Comparison of ENCODE assay signal across 7 cellular contexts in genomic region chr12:51823875-51824565, GRCh38. TPM values are rescaled to one million over a fixed set of nuclear protein-coding genes. Genes with fewer than 3 reads are reported as not detected.
DNase-seq lines count a peak whose midpoint lies in the region; ATAC-seq and TF ChIP-seq lines count a peak whose summit lies in the region.

No MANE protein-coding gene starts in this region.

- H3K36me3 ChIP-seq in DOHH2 (ENCODE audit: control insufficient read depth, low read length) (no peaks in the 10 kb centered on the region), Karpas-422 (ENCODE audit: insufficient read depth, low read length) (no peaks in the 10 kb centered on the region), PC-3 (ENCODE audit: low read depth, low read length) (no peaks in the 10 kb centered on the region), mesendoderm (ENCODE audit: control insufficient read depth, insufficient read depth, low read length) (no peaks in the 10 kb centered on the region)

- no peak overlapping the region for H4K8ac ChIP-seq in mesendoderm (ENCODE audit: low read depth, low read length)

- H3K4ac ChIP-seq in mesendoderm (ENCODE audit: low read depth, low read length), result no peak overlapping the region

- H2BK15ac ChIP-seq in mesendoderm (replicated peaks; ENCODE audit: low read depth), result no peak overlapping the region

- H3K27ac ChIP-seq in DOHH2 (ENCODE audit: low read depth, low read length), result no peak overlapping the region
- no peak overlapping the region for H3K27ac ChIP-seq in Karpas-422 (ENCODE audit: low read length)
- no peak overlapping the region for H3K27ac ChIP-seq in PC-3 (ENCODE audit: low read length)
- no peak overlapping the region for H3K27ac ChIP-seq in mesendoderm (ENCODE audit: low read depth, low read length)

- ATAC-seq in PC-3 (peak; percentile 33), HG03135 (IDR thresholded peaks at IDR 0.05; ENCODE audit: unreplicated experiment) (no peak), GM18907 (IDR thresholded peaks at IDR 0.05; ENCODE audit: unreplicated experiment) (no peak)

- H3K9me2 ChIP-seq in DOHH2 (replicated peaks; ENCODE audit: control insufficient read depth, low read length) (no peaks in the 10 kb centered on the region), Karpas-422 (replicated peaks; ENCODE audit: insufficient read depth, low read length) (no peaks in the 10 kb centered on the region), PC-3 (replicated peaks; ENCODE audit: low read length) (no peaks in the 10 kb centered on the region)

- H3K79me2 ChIP-seq in DOHH2 (ENCODE audit: control insufficient read depth, low read length) (no peaks in the 10 kb centered on the region), Karpas-422 (ENCODE audit: low read length) (no peaks in the 10 kb centered on the region), PC-3 (ENCODE audit: low read length) (peaks cover 19% of the 10 kb centered on the region), mesendoderm (ENCODE audit: control insufficient read depth, insufficient read depth, low read length) (no peaks in the 10 kb centered on the region)

- TF ChIP-seq CTCF in DOHH2 (IDR thresholded peaks at IDR 0.05; ENCODE audit: low read depth, low read length, poor library complexity, severe bottlenecking) (peak; percentile 43), PC-3 (conservative IDR thresholded peaks at IDR 0.05; ENCODE audit: low read depth, low read length) (peak; percentile 80)

- H4K5ac ChIP-seq in mesendoderm (ENCODE audit: low read length), result no peak overlapping the region

- no peak overlapping the region for H2BK5ac ChIP-seq in mesendoderm (ENCODE audit: low read length)

- H3K4me3 ChIP-seq in DOHH2 (ENCODE audit: low read length) (no peak overlapping the region), Karpas-422 (ENCODE audit: low read length) (no peak overlapping the region), PC-3 (ENCODE audit: low read length) (no peak overlapping the region), mesendoderm (ENCODE audit: low read length) (no peak overlapping the region)

- H3K79me1 ChIP-seq in mesendoderm (ENCODE audit: low read length), result no peaks in the 10 kb centered on the region

- H3K27me3 ChIP-seq in DOHH2 (ENCODE audit: control insufficient read depth, low read length), result peaks cover 15% of the 10 kb centered on the region; the same call in 1 of the 2 replicates
- H3K27me3 ChIP-seq in Karpas-422 (ENCODE audit: low read length), result no peaks in the 10 kb centered on the region; the same call in 1 of the 2 replicates
- no peaks in the 10 kb centered on the region for H3K27me3 ChIP-seq in PC-3 (ENCODE audit: low read length)
- H3K27me3 ChIP-seq in mesendoderm (ENCODE audit: insufficient read depth, low read length, poor library complexity), result no peaks in the 10 kb centered on the region

- H3F3A ChIP-seq in DOHH2 (ENCODE audit: control insufficient read depth, insufficient read depth) (no peaks in the 10 kb centered on the region), PC-3 (ENCODE audit: low read length, unreplicated experiment) (no peaks in the 10 kb centered on the region)

- H3K9ac ChIP-seq in Karpas-422 (ENCODE audit: low read length) (no peak overlapping the region), PC-3 (ENCODE audit: low read length) (no peak overlapping the region), mesendoderm (ENCODE audit: low read length) (no peak overlapping the region)

- CTCF ChIA-PET in PC-3 (lab: Charles Lee), result interaction anchor here (0.6 to 1.6 kb wide), 9 partner anchors 9 to 866 kb away, joined by 3 to 14 read pairs (median 3); a partner anchor contains a TSS

- H3K4me1 ChIP-seq in DOHH2 (ENCODE audit: control insufficient read depth, low read length) (no peaks in the 10 kb centered on the region), Karpas-422 (ENCODE audit: low read length) (no peaks in the 10 kb centered on the region; the same call in 1 of the 2 replicates), PC-3 (ENCODE audit: insufficient read depth, low read length) (peaks cover 30% of the 10 kb centered on the region), mesendoderm (ENCODE audit: control insufficient read depth, low read depth, low read length) (peaks cover 12% of the 10 kb centered on the region)

- H2BK120ac ChIP-seq in mesendoderm (ENCODE audit: low read depth, low read length), result no peak overlapping the region

- no peak overlapping the region for H2AFZ ChIP-seq in Karpas-422 (ENCODE audit: low read length)
- no peak overlapping the region for H2AFZ ChIP-seq in PC-3 (ENCODE audit: low read length)

- POLR2A ChIA-PET in PC-3 (lab: Charles Lee; ENCODE audit: unreplicated experiment), result no interaction called here

- H3K9me3 ChIP-seq in DOHH2 (ENCODE audit: control insufficient read depth, insufficient read depth, low read length), result no peaks in the 10 kb centered on the region
- no peaks in the 10 kb centered on the region for H3K9me3 ChIP-seq in Karpas-422 (ENCODE audit: low read length)
- no peaks in the 10 kb centered on the region for H3K9me3 ChIP-seq in PC-3 (ENCODE audit: low read length)

- H4K20me1 ChIP-seq in DOHH2 (ENCODE audit: control insufficient read depth, insufficient read depth, low read depth, low read length), result no peaks in the 10 kb centered on the region
- no peaks in the 10 kb centered on the region for H4K20me1 ChIP-seq in Karpas-422 (ENCODE audit: insufficient read depth, low read depth, low read length)
- no peaks in the 10 kb centered on the region for H4K20me1 ChIP-seq in PC-3 (ENCODE audit: low read length)

- no peak overlapping the region for H3K18ac ChIP-seq in mesendoderm (ENCODE audit: low read length)

- H3K56ac ChIP-seq in mesendoderm (ENCODE audit: low read length), result no peak overlapping the region

- BruUV-seq in PC-3 (replicated peaks; lab: Mats Ljungman, UMichigan), result no TSS peak

- intact Hi-C loops in PC-3 (cut with micrococcal nuclease), result loop anchor here (1.0 to 10.0 kb wide), 4 partner anchors 142 to 559 kb away; partner anchors contain the start of gene SCN8A

- H3K23ac ChIP-seq in mesendoderm (ENCODE audit: low read length), result no peak overlapping the region

- no peak overlapping the region for H2AK5ac ChIP-seq in mesendoderm (ENCODE audit: low read length)

- WGBS in mesendoderm (ENCODE audit: extremely low coverage, insufficient coverage, low lambda C conversion rate), result no CpG with 5 or more reads among the region's 6 CpGs

- H3K4me2 ChIP-seq in DOHH2 (ENCODE audit: low read length) (no peak overlapping the region), Karpas-422 (ENCODE audit: low read depth, low read length, poor library complexity, severe bottlenecking) (no peak overlapping the region), PC-3 (ENCODE audit: low read length) (no peak overlapping the region), mesendoderm (ENCODE audit: low read length) (no peak overlapping the region)

- DNase-seq in Karpas-422 (peak; percentile 48), PC-3 (peak; percentile 83), dedifferentiated amniotic fluid mesenchymal stem cell (ENCODE audit: extremely low spot score) (peak; percentile 64), mesendoderm (peak; percentile 83)

RNA-seq across cellular contexts. Expression of gene FIGNL2, which starts 24.5 kb away (rescaled TPM):
- not detected in 2 replicates for total RNA-seq in Karpas-422 (2014; rRNA removed; shearing (Covaris generic); ENCODE audit: low replicate concordance)
- total RNA-seq in PC-3 (2014; rRNA removed), result not detected in 2 replicates
- 0.77 TPM for polyA plus RNA-seq in mesendoderm (2013, experiment 1 of 2)
- 0.69 TPM for polyA plus RNA-seq in mesendoderm (2013, experiment 2 of 2)
